27 cellular contexts compared by ENCODE assay signal in genomic region chr12:5612556-5613421, GRCh38.
"Had no signal": no experiment of that assay in that cellular context is flagged by ENCODE, and none has a peak within 500 bp of the region (broad histone marks: within the 10 kb centered on the region; RNA-seq: fewer than 3 reads in every experiment).

No MANE protein-coding gene starts in this region.

- H3K9me3 ChIP-seq: gastroesophageal sphincter, psoas muscle, spleen, testis, transverse colon, uterus had no signal

- H3K4me3 ChIP-seq: coronary artery, dorsolateral prefrontal cortex, gastroesophageal sphincter, neural progenitor cell, psoas muscle, spleen, testis, transverse colon, uterus had no signal

- H3K27me3 ChIP-seq: gastroesophageal sphincter, neural progenitor cell, spleen, testis, transverse colon, uterus had no signal

- H3K79me2 ChIP-seq: parathyroid adenoma had no signal

- H3K9ac ChIP-seq: neural progenitor cell, parathyroid adenoma had no signal

- DNase-seq: activated CD4-positive, alpha-beta T cell treated with anti-CD3 and anti-CD28 coated beads for 4 hours; activated CD4-positive, alpha-beta T cell treated with anti-CD3 and anti-CD28 coated beads, Interleukin-2, amount 50 U/mL, for 4 hours; activated CD4-positive, CD25-positive, alpha-beta regulatory T cell; activated effector memory CD4-positive, alpha-beta T cell treated with Interleukin-2 at 50 U/mL for 16 hours; activated naive CD4-positive, alpha-beta T cell treated with Interleukin-2 at 50 U/mL for 16 hours; anterior cingulate cortex; cerebellar nuclear complex; dorsolateral prefrontal cortex; effector memory CD4-positive, alpha-beta T cell; hippocampal formation; immature natural killer cell; kidney; left colon; midbrain; naive thymus-derived CD4-positive, alpha-beta T cell; occipital lobe; psoas muscle; spleen; stimulated activated naive CD4-positive, alpha-beta T cell treated with Interleukin-2 at 50 U/mL for 16 hours; T-helper 9 cell; testis; transverse colon; uterus had no signal

- H2AFZ ChIP-seq: neural progenitor cell, parathyroid adenoma had no signal

- H3K36me3 ChIP-seq: gastroesophageal sphincter, neural progenitor cell, spleen, transverse colon, uterus had no signal

- H3K4me2 ChIP-seq: neural progenitor cell had no signal

- H3K4me1 ChIP-seq: gastroesophageal sphincter, parathyroid adenoma, psoas muscle, spleen, testis, transverse colon, uterus had no signal

- H3K27ac ChIP-seq: coronary artery, dorsolateral prefrontal cortex, gastroesophageal sphincter, neural progenitor cell, parathyroid adenoma, psoas muscle, spleen, testis, transverse colon, uterus had no signal
